1 cellular context compared by ENCODE assay signal in genomic region chr15:42385980-42386695, GRCh38.
TF ChIP-seq lines count a peak whose summit lies in the region.

No MANE protein-coding gene starts in this region.

TF ChIP-seq in H1, 55 proteins besides CTCF, POLR2A, EP300 and RAD21:
- TF ChIP-seq SIRT6 (IDR thresholded peaks at IDR 0.05; ENCODE audit: low read length): no peak
- no peak for TF ChIP-seq CTBP2 (IDR thresholded peaks at IDR 0.05; ENCODE audit: borderline replicate concordance, insufficient read depth, insufficient read length, low read length)
- TF ChIP-seq SP2 (IDR thresholded peaks at IDR 0.05; ENCODE audit: low read length): no peak
- TF ChIP-seq GABPA (IDR thresholded peaks at IDR 0.05; ENCODE audit: borderline replicate concordance, insufficient read depth, low read length): no peak
- TF ChIP-seq SAP30 (IDR thresholded peaks at IDR 0.05; ENCODE audit: insufficient read depth, insufficient replicate concordance, low read length): no peak
- TF ChIP-seq GTF2F1 (IDR thresholded peaks at IDR 0.05; ENCODE audit: borderline replicate concordance, low read depth, low read length): no peak
- TF ChIP-seq TAF1 (IDR thresholded peaks at IDR 0.05; ENCODE audit: low read depth, low read length): no peak
- TF ChIP-seq BRCA1 (IDR thresholded peaks at IDR 0.05; ENCODE audit: low read depth, low read length): no peak
- TF ChIP-seq CHD1 (IDR thresholded peaks at IDR 0.05; ENCODE audit: low read depth, low read length): no peak
- TF ChIP-seq SP1 (IDR thresholded peaks at IDR 0.05; ENCODE audit: low read depth, low read length): no peak
- TF ChIP-seq MAFK (IDR thresholded peaks at IDR 0.05; ENCODE audit: low read depth, low read length): no peak
- TF ChIP-seq ATF3 (IDR thresholded peaks at IDR 0.05; ENCODE audit: insufficient read depth, low read depth, low read length): no peak
- no peak for TF ChIP-seq SRF (IDR thresholded peaks at IDR 0.05; ENCODE audit: low read depth, low read length)
- no peak for TF ChIP-seq TAF7 (optimal IDR thresholded peaks at IDR 0.05; ENCODE audit: borderline replicate concordance, low read depth, low read length)
- TF ChIP-seq BCL11A (IDR thresholded peaks at IDR 0.05; ENCODE audit: low read depth in 2 of 2, low read length in 2 of 2): no peak
- TF ChIP-seq HDAC2 (IDR thresholded peaks at IDR 0.05; ENCODE audit: borderline replicate concordance in 1 of 2, low read depth in 2 of 2, low read length in 2 of 2): no peak
- no peak for TF ChIP-seq RBBP5 (IDR thresholded peaks at IDR 0.05; ENCODE audit: borderline replicate concordance, low read depth, low read length)
